1 cellular context compared by ENCODE assay signal in the genomic region with DNA sequence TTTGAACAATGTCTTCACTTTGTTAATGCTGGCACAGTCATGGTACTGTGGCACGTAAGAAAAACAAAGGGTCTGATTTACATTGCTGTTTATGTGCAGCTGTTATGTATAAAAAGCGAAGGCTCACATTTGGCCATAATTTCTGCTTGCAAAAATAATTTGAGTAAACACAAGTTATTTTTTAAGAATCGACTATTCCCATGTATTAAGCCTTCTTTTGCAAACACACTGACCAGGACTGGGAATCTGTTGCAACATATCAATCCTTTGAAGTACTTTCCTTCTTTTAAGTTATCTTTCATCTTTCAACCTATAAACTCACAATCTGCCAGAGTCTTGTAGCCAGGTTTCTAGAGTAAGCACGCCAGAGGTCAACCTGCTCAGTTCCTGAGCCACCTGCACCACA.
TF ChIP-seq lines count a peak whose summit lies in the region.

No MANE protein-coding gene starts in this region.

TF ChIP-seq in HepG2, 621 proteins besides CTCF, POLR2A, EP300 and RAD21 (continued from another document and continues in another):
- TF ChIP-seq, protein P1, sequence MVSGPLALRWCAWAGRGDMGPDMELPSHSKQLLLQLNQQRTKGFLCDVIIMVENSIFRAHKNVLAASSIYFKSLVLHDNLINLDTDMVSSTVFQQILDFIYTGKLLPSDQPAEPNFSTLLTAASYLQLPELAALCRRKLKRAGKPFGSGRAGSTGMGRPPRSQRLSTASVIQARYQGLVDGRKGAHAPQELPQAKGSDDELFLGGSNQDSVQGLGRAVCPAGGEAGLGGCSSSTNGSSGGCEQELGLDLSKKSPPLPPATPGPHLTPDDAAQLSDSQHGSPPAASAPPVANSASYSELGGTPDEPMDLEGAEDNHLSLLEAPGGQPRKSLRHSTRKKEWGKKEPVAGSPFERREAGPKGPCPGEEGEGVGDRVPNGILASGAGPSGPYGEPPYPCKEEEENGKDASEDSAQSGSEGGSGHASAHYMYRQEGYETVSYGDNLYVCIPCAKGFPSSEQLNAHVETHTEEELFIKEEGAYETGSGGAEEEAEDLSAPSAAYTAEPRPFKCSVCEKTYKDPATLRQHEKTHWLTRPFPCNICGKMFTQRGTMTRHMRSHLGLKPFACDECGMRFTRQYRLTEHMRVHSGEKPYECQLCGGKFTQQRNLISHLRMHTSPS (CRISPR knock-in tag; IDR thresholded peaks at IDR 0.05; ENCODE audit: low read depth) = no peak
- peak; percentile 95 for TF ChIP-seq NR2F6 (IDR thresholded peaks at IDR 0.05)
- peak; percentile 91 for TF ChIP-seq NR2F6 (CRISPR knock-in tag; IDR thresholded peaks at IDR 0.05)
- peak; percentile 46; the same call in 1 of the 2 replicates for TF ChIP-seq ATF1 (CRISPR knock-in tag; IDR thresholded peaks at IDR 0.05)
- TF ChIP-seq, protein P2, sequence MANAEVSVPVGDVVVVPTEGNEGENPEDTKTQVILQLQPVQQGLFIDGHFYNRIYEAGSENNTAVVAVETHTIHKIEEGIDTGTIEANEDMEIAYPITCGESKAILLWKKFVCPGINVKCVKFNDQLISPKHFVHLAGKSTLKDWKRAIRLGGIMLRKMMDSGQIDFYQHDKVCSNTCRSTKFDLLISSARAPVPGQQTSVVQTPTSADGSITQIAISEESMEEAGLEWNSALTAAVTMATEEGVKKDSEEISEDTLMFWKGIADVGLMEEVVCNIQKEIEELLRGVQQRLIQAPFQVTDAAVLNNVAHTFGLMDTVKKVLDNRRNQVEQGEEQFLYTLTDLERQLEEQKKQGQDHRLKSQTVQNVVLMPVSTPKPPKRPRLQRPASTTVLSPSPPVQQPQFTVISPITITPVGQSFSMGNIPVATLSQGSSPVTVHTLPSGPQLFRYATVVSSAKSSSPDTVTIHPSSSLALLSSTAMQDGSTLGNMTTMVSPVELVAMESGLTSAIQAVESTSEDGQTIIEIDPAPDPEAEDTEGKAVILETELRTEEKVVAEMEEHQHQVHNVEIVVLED (CRISPR knock-in tag; IDR thresholded peaks at IDR 0.05; ENCODE audit: borderline replicate concordance) = no peak
- peak; percentile 59; the same call in 1 of the 2 replicates for TF ChIP-seq SAP130 (CRISPR knock-in tag; IDR thresholded peaks at IDR 0.05; ENCODE audit: low read depth)
- TF ChIP-seq, protein P3, sequence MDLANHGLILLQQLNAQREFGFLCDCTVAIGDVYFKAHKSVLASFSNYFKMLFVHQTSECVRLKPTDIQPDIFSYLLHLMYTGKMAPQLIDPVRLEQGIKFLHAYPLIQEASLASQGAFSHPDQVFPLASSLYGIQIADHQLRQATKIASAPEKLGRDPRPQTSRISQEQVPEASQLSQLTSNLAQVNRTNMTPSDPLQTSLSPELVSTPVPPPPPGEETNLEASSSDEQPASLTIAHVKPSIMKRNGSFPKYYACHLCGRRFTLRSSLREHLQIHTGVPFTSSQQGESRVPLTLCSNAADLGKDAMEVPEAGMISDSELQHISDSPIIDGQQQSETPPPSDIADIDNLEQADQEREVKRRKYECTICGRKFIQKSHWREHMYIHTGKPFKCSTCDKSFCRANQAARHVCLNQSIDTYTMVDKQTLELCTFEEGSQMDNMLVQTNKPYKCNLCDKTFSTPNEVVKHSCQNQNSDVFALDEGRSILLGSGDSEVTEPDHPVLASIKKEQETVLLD (CRISPR knock-in tag; IDR thresholded peaks at IDR 0.05; ENCODE audit: low read depth) = no peak
- TF ChIP-seq DPF2 (CRISPR knock-in tag; IDR thresholded peaks at IDR 0.05; ENCODE audit: borderline replicate concordance, low read depth) = peak; percentile 64; the same call in 1 of the 2 replicates
- TF ChIP-seq ZNF33B (CRISPR knock-in tag; IDR thresholded peaks at IDR 0.05) = no peak
- TF ChIP-seq TP53 (CRISPR knock-in tag; conservative IDR thresholded peaks at IDR 0.05) = 0 out of 2 replicates have a peak, but pooled peaks have one; percentile 53
- peak; percentile 75; the same call in 1 of the 2 replicates for TF ChIP-seq SSRP1 (CRISPR knock-in tag; IDR thresholded peaks at IDR 0.05)
- TF ChIP-seq MAZ (IDR thresholded peaks at IDR 0.05; ENCODE audit: borderline replicate concordance, low read depth, low read length) = no peak
- TF ChIP-seq MAZ (CRISPR knock-in tag; IDR thresholded peaks at IDR 0.05; ENCODE audit: low read depth) = no peak
- TF ChIP-seq TAF1 (CRISPR knock-in tag; IDR thresholded peaks at IDR 0.05) = no peak
- TF ChIP-seq, protein P4, sequence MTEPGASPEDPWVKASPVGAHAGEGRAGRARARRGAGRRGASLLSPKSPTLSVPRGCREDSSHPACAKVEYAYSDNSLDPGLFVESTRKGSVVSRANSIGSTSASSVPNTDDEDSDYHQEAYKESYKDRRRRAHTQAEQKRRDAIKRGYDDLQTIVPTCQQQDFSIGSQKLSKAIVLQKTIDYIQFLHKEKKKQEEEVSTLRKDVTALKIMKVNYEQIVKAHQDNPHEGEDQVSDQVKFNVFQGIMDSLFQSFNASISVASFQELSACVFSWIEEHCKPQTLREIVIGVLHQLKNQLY (CRISPR knock-in tag; IDR thresholded peaks at IDR 0.05) = peak; percentile 64; the same call in 1 of the 2 replicates
- TF ChIP-seq, protein P5, sequence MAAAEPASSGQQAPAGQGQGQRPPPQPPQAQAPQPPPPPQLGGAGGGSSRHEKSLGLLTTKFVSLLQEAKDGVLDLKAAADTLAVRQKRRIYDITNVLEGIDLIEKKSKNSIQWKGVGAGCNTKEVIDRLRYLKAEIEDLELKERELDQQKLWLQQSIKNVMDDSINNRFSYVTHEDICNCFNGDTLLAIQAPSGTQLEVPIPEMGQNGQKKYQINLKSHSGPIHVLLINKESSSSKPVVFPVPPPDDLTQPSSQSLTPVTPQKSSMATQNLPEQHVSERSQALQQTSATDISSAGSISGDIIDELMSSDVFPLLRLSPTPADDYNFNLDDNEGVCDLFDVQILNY (CRISPR knock-in tag; conservative IDR thresholded peaks at IDR 0.05) = no peak
- TF ChIP-seq, protein P6, sequence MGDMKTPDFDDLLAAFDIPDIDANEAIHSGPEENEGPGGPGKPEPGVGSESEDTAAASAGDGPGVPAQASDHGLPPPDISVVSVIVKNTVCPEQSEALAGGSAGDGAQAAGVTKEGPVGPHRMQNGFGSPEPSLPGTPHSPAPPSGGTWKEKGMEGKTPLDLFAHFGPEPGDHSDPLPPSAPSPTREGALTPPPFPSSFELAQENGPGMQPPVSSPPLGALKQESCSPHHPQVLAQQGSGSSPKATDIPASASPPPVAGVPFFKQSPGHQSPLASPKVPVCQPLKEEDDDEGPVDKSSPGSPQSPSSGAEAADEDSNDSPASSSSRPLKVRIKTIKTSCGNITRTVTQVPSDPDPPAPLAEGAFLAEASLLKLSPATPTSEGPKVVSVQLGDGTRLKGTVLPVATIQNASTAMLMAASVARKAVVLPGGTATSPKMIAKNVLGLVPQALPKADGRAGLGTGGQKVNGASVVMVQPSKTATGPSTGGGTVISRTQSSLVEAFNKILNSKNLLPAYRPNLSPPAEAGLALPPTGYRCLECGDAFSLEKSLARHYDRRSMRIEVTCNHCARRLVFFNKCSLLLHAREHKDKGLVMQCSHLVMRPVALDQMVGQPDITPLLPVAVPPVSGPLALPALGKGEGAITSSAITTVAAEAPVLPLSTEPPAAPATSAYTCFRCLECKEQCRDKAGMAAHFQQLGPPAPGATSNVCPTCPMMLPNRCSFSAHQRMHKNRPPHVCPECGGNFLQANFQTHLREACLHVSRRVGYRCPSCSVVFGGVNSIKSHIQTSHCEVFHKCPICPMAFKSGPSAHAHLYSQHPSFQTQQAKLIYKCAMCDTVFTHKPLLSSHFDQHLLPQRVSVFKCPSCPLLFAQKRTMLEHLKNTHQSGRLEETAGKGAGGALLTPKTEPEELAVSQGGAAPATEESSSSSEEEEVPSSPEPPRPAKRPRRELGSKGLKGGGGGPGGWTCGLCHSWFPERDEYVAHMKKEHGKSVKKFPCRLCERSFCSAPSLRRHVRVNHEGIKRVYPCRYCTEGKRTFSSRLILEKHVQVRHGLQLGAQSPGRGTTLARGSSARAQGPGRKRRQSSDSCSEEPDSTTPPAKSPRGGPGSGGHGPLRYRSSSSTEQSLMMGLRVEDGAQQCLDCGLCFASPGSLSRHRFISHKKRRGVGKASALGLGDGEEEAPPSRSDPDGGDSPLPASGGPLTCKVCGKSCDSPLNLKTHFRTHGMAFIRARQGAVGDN (CRISPR knock-in tag; IDR thresholded peaks at IDR 0.05) = no peak
- TF ChIP-seq ZNF570 (CRISPR knock-in tag; IDR thresholded peaks at IDR 0.05; ENCODE audit: borderline replicate concordance) = no peak
- TF ChIP-seq, protein P7, sequence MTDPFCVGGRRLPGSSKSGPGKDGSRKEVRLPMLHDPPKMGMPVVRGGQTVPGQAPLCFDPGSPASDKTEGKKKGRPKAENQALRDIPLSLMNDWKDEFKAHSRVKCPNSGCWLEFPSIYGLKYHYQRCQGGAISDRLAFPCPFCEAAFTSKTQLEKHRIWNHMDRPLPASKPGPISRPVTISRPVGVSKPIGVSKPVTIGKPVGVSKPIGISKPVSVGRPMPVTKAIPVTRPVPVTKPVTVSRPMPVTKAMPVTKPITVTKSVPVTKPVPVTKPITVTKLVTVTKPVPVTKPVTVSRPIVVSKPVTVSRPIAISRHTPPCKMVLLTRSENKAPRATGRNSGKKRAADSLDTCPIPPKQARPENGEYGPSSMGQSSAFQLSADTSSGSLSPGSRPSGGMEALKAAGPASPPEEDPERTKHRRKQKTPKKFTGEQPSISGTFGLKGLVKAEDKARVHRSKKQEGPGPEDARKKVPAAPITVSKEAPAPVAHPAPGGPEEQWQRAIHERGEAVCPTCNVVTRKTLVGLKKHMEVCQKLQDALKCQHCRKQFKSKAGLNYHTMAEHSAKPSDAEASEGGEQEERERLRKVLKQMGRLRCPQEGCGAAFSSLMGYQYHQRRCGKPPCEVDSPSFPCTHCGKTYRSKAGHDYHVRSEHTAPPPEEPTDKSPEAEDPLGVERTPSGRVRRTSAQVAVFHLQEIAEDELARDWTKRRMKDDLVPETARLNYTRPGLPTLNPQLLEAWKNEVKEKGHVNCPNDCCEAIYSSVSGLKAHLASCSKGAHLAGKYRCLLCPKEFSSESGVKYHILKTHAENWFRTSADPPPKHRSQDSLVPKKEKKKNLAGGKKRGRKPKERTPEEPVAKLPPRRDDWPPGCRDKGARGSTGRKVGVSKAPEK (CRISPR knock-in tag; IDR thresholded peaks at IDR 0.05; ENCODE audit: borderline replicate concordance) = no peak
- TF ChIP-seq TBX3 (IDR thresholded peaks at IDR 0.05; ENCODE audit: borderline replicate concordance) = no peak
- no peak for TF ChIP-seq PAX8 (CRISPR knock-in tag; IDR thresholded peaks at IDR 0.05; ENCODE audit: borderline replicate concordance)
- TF ChIP-seq ZFP36L1 (CRISPR knock-in tag; IDR thresholded peaks at IDR 0.05) = 0 out of 2 replicates have a peak, but pooled peaks have one; percentile 27
- TF ChIP-seq, protein P8, sequence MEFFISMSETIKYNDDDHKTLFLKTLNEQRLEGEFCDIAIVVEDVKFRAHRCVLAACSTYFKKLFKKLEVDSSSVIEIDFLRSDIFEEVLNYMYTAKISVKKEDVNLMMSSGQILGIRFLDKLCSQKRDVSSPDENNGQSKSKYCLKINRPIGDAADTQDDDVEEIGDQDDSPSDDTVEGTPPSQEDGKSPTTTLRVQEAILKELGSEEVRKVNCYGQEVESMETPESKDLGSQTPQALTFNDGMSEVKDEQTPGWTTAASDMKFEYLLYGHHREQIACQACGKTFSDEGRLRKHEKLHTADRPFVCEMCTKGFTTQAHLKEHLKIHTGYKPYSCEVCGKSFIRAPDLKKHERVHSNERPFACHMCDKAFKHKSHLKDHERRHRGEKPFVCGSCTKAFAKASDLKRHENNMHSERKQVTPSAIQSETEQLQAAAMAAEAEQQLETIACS (CRISPR knock-in tag; IDR thresholded peaks at IDR 0.05) = no peak
- peak; percentile 85; the same call in 1 of the 2 replicates for TF ChIP-seq NCOA1 (CRISPR knock-in tag; IDR thresholded peaks at IDR 0.05)
- no peak for TF ChIP-seq MAF1 (CRISPR knock-in tag; IDR thresholded peaks at IDR 0.05; ENCODE audit: borderline replicate concordance)
- TF ChIP-seq LCORL (IDR thresholded peaks at IDR 0.05) = no peak
- TF ChIP-seq LCORL (CRISPR knock-in tag; IDR thresholded peaks at IDR 0.05) = peak; percentile 32; the same call in 1 of the 2 replicates
- no peak for TF ChIP-seq ZNF33A (CRISPR knock-in tag; IDR thresholded peaks at IDR 0.05; ENCODE audit: borderline replicate concordance)
- TF ChIP-seq SPEN (CRISPR knock-in tag; IDR thresholded peaks at IDR 0.05; ENCODE audit: low read depth) = no peak
- peak; percentile 67 for TF ChIP-seq ZEB1 (IDR thresholded peaks at IDR 0.05; ENCODE audit: insufficient replicate concordance, low read depth)
- TF ChIP-seq MTA3 (CRISPR knock-in tag; IDR thresholded peaks at IDR 0.05) = no peak
- no peak for TF ChIP-seq TCF12 (IDR thresholded peaks at IDR 0.05)
- TF ChIP-seq TCF12 (CRISPR knock-in tag; IDR thresholded peaks at IDR 0.05) = peak; percentile 80; the same call in 1 of the 2 replicates
- peak; percentile 76 for TF ChIP-seq ZMYM4 (CRISPR knock-in tag; IDR thresholded peaks at IDR 0.05)
- no peak for TF ChIP-seq ZNF652 (CRISPR knock-in tag; IDR thresholded peaks at IDR 0.05; ENCODE audit: borderline replicate concordance, low read depth)
- TF ChIP-seq, protein P9, sequence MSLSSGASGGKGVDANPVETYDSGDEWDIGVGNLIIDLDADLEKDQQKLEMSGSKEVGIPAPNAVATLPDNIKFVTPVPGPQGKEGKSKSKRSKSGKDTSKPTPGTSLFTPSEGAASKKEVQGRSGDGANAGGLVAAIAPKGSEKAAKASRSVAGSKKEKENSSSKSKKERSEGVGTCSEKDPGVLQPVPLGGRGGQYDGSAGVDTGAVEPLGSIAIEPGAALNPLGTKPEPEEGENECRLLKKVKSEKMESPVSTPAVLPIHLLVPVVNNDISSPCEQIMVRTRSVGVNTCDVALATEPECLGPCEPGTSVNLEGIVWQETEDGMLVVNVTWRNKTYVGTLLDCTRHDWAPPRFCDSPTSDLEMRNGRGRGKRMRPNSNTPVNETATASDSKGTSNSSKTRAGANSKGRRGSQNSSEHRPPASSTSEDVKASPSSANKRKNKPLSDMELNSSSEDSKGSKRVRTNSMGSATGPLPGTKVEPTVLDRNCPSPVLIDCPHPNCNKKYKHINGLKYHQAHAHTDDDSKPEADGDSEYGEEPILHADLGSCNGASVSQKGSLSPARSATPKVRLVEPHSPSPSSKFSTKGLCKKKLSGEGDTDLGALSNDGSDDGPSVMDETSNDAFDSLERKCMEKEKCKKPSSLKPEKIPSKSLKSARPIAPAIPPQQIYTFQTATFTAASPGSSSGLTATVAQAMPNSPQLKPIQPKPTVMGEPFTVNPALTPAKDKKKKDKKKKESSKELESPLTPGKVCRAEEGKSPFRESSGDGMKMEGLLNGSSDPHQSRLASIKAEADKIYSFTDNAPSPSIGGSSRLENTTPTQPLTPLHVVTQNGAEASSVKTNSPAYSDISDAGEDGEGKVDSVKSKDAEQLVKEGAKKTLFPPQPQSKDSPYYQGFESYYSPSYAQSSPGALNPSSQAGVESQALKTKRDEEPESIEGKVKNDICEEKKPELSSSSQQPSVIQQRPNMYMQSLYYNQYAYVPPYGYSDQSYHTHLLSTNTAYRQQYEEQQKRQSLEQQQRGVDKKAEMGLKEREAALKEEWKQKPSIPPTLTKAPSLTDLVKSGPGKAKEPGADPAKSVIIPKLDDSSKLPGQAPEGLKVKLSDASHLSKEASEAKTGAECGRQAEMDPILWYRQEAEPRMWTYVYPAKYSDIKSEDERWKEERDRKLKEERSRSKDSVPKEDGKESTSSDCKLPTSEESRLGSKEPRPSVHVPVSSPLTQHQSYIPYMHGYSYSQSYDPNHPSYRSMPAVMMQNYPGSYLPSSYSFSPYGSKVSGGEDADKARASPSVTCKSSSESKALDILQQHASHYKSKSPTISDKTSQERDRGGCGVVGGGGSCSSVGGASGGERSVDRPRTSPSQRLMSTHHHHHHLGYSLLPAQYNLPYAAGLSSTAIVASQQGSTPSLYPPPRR (CRISPR knock-in tag; IDR thresholded peaks at IDR 0.05; ENCODE audit: borderline replicate concordance) = peak; percentile 82; the same call in 1 of the 2 replicates
- peak; percentile 93; the same call in 1 of the 2 replicates for TF ChIP-seq MED13 (CRISPR knock-in tag; IDR thresholded peaks at IDR 0.05)
- TF ChIP-seq ZBTB21 (CRISPR knock-in tag; IDR thresholded peaks at IDR 0.05) = no peak
- peak in 1 of 2 experiments; percentile 68; a peak in 3 of 4 replicates for TF ChIP-seq NR2F1 (CRISPR knock-in tag; IDR thresholded peaks at IDR 0.05)
- TF ChIP-seq ZNF232 (CRISPR knock-in tag; IDR thresholded peaks at IDR 0.05; ENCODE audit: borderline replicate concordance) = peak; percentile 93
- TF ChIP-seq RNF2 (conservative IDR thresholded peaks at IDR 0.05; ENCODE audit: low read depth) = no peak
